1 cellular context compared by ENCODE assay signal in genomic region chr11:117144477-117145392, GRCh38.
TF ChIP-seq lines count a peak whose summit lies in the region.

No MANE protein-coding gene starts in this region.

TF ChIP-seq in K562, 482 proteins besides CTCF, POLR2A, EP300 and RAD21 (continued from another document and continues in another):
- TF ChIP-seq PBX2 (CRISPR knock-in tag; IDR thresholded peaks at IDR 0.05; ENCODE audit: low read depth) (peak; percentile 58; the same call in 1 of the 2 replicates), PBX2 (tag; conservative IDR thresholded peaks at IDR 0.05; ENCODE audit: low read depth) (no peak), MYNN (IDR thresholded peaks at IDR 0.05) (no peak), MYNN (CRISPR knock-in tag; IDR thresholded peaks at IDR 0.05) (no peak), CHCHD3 (CRISPR knock-in tag; IDR thresholded peaks at IDR 0.05) (no peak), TOE1 (IDR thresholded peaks at IDR 0.05; ENCODE audit: borderline replicate concordance) (0 out of 2 replicates have a peak, but pooled peaks have one; percentile 26), TOE1 (CRISPR knock-in tag; IDR thresholded peaks at IDR 0.05; ENCODE audit: borderline replicate concordance, low read depth) (no peak), PKNOX1 (IDR thresholded peaks at IDR 0.05) (peak; percentile 90), MED1 (CRISPR knock-in tag; IDR thresholded peaks at IDR 0.05; ENCODE audit: borderline replicate concordance) (no peak), MXI1 (IDR thresholded peaks at IDR 0.05; ENCODE audit: low read depth, low read length) (peak; percentile 17; the same call in 1 of the 2 replicates), RB1 (IDR thresholded peaks at IDR 0.05; ENCODE audit: low read depth) (peak; percentile 55; the same call in 1 of the 2 replicates), ZZZ3 (IDR thresholded peaks at IDR 0.05) (no peak), NONO (IDR thresholded peaks at IDR 0.05; ENCODE audit: low read depth in 2 of 2, low read length in 1 of 2) (no peak), ATF3 (IDR thresholded peaks at IDR 0.05) (peak; percentile 93), ATF3 (CRISPR knock-in tag; conservative IDR thresholded peaks at IDR 0.05) (peak; percentile 63; the same call in 1 of the 2 replicates), GABPA (tag; conservative IDR thresholded peaks at IDR 0.05; ENCODE audit: low read depth) (peak; percentile 91), KDM2B (CRISPR knock-in tag; IDR thresholded peaks at IDR 0.05) (peak; percentile 15; the same call in 1 of the 2 replicates), TEAD1 (CRISPR knock-in tag; IDR thresholded peaks at IDR 0.05) (0 out of 4 replicates have a peak, but pooled peaks of 1 of the 2 experiments have one; percentile 71), RBM22 (IDR thresholded peaks at IDR 0.05; ENCODE audit: low read depth, low read length, poor library complexity, severe bottlenecking) (peak; percentile 68), POLR2AphosphoS5 (IDR thresholded peaks at IDR 0.05; ENCODE audit: control insufficient read depth, insufficient read depth, low read depth, low read length) (0 out of 2 replicates have a peak, but pooled peaks have one; percentile 14), KHSRP (IDR thresholded peaks at IDR 0.05) (no peak), ESRRA (IDR thresholded peaks at IDR 0.05; ENCODE audit: borderline replicate concordance, low read depth) (peak; percentile 50; the same call in 1 of the 2 replicates), PHF8 (IDR thresholded peaks at IDR 0.05; ENCODE audit: borderline replicate concordance, low read length) (peak; percentile 30; the same call in 1 of the 2 replicates), KDM5B (IDR thresholded peaks at IDR 0.05; ENCODE audit: insufficient replicate concordance, low read depth, low read length) (no peak), ZNF134 (CRISPR knock-in tag; conservative IDR thresholded peaks at IDR 0.05) (no peak), HDGF (IDR thresholded peaks at IDR 0.05) (no peak), CHD1 (IDR thresholded peaks at IDR 0.05; ENCODE audit: low read length) (peak; percentile 96), JUN (IDR thresholded peaks at IDR 0.05; ENCODE audit: borderline replicate concordance, low read depth, low read length) (peak; percentile 27; the same call in 1 of the 2 replicates), JUN (CRISPR knock-in tag; IDR thresholded peaks at IDR 0.05; ENCODE audit: borderline replicate concordance) (no peak), MLX (CRISPR knock-in tag; conservative IDR thresholded peaks at IDR 0.05) (no peak), FIP1L1 (IDR thresholded peaks at IDR 0.05; ENCODE audit: low read depth, low read length, poor library complexity, severe bottlenecking) (no peak), HMGXB4 (CRISPR knock-in tag; IDR thresholded peaks at IDR 0.05) (no peak; the same call in 1 of the 2 replicates), RBBP5 (IDR thresholded peaks at IDR 0.05; ENCODE audit: borderline replicate concordance, insufficient read depth, low read length, poor library complexity, severe bottlenecking) (peak; percentile 82), SMARCB1 (IDR thresholded peaks at IDR 0.05; ENCODE audit: insufficient read length, low read depth) (no peak), SIN3A (IDR thresholded peaks at IDR 0.05; ENCODE audit: borderline replicate concordance in 2 of 2, control insufficient read depth in 1 of 2, low read depth in 2 of 2, low read length in 2 of 2) (peak; percentile 34; a peak in 2 of 4 replicates), HNRNPL (IDR thresholded peaks at IDR 0.05; ENCODE audit: low read depth, low read length) (0 out of 2 replicates have a peak, but pooled peaks have one; percentile 23), GTF2E2 (tag; IDR thresholded peaks at IDR 0.05) (peak; percentile 67; the same call in 1 of the 2 replicates), CLOCK (CRISPR knock-in tag; IDR thresholded peaks at IDR 0.05; ENCODE audit: borderline replicate concordance) (no peak), PREB (CRISPR knock-in tag; IDR thresholded peaks at IDR 0.05) (no peak), KLF13 (tag; IDR thresholded peaks at IDR 0.05; ENCODE audit: borderline replicate concordance, low read depth) (no peak), PRPF4 (IDR thresholded peaks at IDR 0.05; ENCODE audit: insufficient read depth, low read depth, low read length, poor library complexity, severe bottlenecking) (peak; percentile 93), HDAC1 (IDR thresholded peaks at IDR 0.05) (0 out of 4 replicates have a peak, but pooled peaks of 1 of the 2 experiments have one; percentile 33), THAP12 (CRISPR knock-in tag; IDR thresholded peaks at IDR 0.05) (no peak), MEIS2 (IDR thresholded peaks at IDR 0.05; ENCODE audit: partially characterized antibody) (peak; percentile 13), ZFX (CRISPR knock-in tag; IDR thresholded peaks at IDR 0.05) (peak; percentile 76), ZNF740 (CRISPR knock-in tag; IDR thresholded peaks at IDR 0.05) (peak; percentile 92), ZNF740 (tag; IDR thresholded peaks at IDR 0.05) (peak in 1 of 2 experiments; percentile 97; a peak in 2 of 4 replicates)
